Comparison of ENCODE assay signal across 27 cellular contexts in the genomic region with DNA sequence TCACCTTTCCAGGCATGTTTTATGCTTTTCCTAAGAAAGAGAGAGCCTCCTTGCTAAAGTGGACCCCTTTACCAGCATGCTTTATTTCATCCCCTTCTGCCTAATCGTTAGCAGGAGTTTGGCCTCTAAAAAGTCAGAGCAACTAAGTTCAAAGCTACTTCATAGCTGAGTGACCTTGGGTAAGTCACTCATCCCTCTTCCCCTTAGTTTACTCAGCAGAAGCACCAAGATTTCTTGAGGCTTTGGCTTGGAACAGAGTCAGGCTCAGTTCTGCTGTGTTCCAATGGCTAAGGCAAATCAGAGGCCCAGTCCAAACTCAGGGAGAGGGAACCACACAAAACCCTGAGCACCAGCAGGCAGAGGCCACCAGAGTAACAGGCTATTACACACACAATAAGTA.
"Had no signal": no experiment of that assay in that cellular context is flagged by ENCODE, and none has a peak within 500 bp of the region (broad histone marks: within the 10 kb centered on the region; RNA-seq: fewer than 3 reads in every experiment).

No MANE protein-coding gene starts in this region.

- FAIRE-seq: RCC 7860 had no signal

- H3K36me3 ChIP-seq: ascending aorta, breast epithelium, WERI-Rb-1 had no signal

- H3K27ac ChIP-seq: ascending aorta, breast epithelium, PC-9, WERI-Rb-1 had no signal

- H3K4me1 Mint-ChIP-seq: activated CD4-positive, alpha-beta T cell treated with anti-CD3 and anti-CD28 coated beads, Interleukin-2, amount 10 ng/mL, durations not matched to agents 24 days and 14 days had no signal

- H3K36me3 Mint-ChIP-seq: activated naive CD4-positive, alpha-beta T cell treated with anti-CD3 and anti-CD28 coated beads, Interleukin-2, amount 50 U/mL, for 24 hours had no signal

- H3K9me3 Mint-ChIP-seq: activated CD4-positive, alpha-beta T cell treated with anti-CD3 and anti-CD28 coated beads, Interleukin-2, amount 10 ng/mL, durations not matched to agents 24 days and 14 days; activated CD8-positive, alpha-beta T cell treated with anti-CD3 and anti-CD28 coated beads for 36 hours; activated naive CD4-positive, alpha-beta T cell treated with anti-CD3 and anti-CD28 coated beads, Interleukin-2, amount 50 U/mL, for 24 hours; activated T-helper 2 cell treated with anti-CD3 and anti-CD28 coated beads, Interferon-gamma antibody, Interleukin-2, Interleukin-4, amounts not matched to agents 10 μg/mL and 5 μg/mL and 100 μg/mL, durations not matched to agents 14 hours and 24 hours and 36 hours had no signal

- H3K27ac Mint-ChIP-seq: activated CD4-positive, alpha-beta T cell treated with anti-CD3 and anti-CD28 coated beads, Interleukin-2, amount 10 ng/mL, durations not matched to agents 24 days and 14 days; activated CD8-positive, alpha-beta T cell treated with anti-CD3 and anti-CD28 coated beads for 36 hours; activated naive CD4-positive, alpha-beta T cell treated with anti-CD3 and anti-CD28 coated beads, Interleukin-2, amount 50 U/mL, for 24 hours; activated naive CD8-positive, alpha-beta T cell treated with anti-CD3 and anti-CD28 coated beads, Interleukin-2, amount 10 ng/mL, durations not matched to agents 7 days and 5 days; activated T-helper 2 cell treated with anti-CD3 and anti-CD28 coated beads, Interferon-gamma antibody, Interleukin-2, Interleukin-4, amounts not matched to agents 10 μg/mL and 5 μg/mL and 100 μg/mL, durations not matched to agents 14 hours and 24 hours and 36 hours had no signal

- H3K4me1 ChIP-seq: ascending aorta, breast epithelium had no signal

- H3K9me3 ChIP-seq: ascending aorta had no signal

- H3K4me3 Mint-ChIP-seq: activated CD4-positive, alpha-beta T cell treated with anti-CD3 and anti-CD28 coated beads, Interleukin-2, amount 10 ng/mL, durations not matched to agents 24 days and 14 days; activated CD8-positive, alpha-beta T cell treated with anti-CD3 and anti-CD28 coated beads for 36 hours; activated naive CD4-positive, alpha-beta T cell treated with anti-CD3 and anti-CD28 coated beads, Interleukin-2, amount 50 U/mL, for 24 hours; activated naive CD8-positive, alpha-beta T cell treated with anti-CD3 and anti-CD28 coated beads, Interleukin-2, amount 10 ng/mL, durations not matched to agents 7 days and 5 days had no signal

- DNase-seq: activated CD4-positive, alpha-beta T cell treated with anti-CD3 and anti-CD28 coated beads, Interleukin-2, amount 10 ng/mL, durations not matched to agents 24 days and 14 days; activated CD4-positive, alpha-beta T cell treated with anti-CD3 and anti-CD28 coated beads, Interleukin-2, amount 50 U/mL, for 4 hours; activated CD8-positive, alpha-beta T cell treated with anti-CD3 and anti-CD28 coated beads for 36 hours; activated gamma-delta T cell; activated naive CD4-positive, alpha-beta T cell treated with Interleukin-2 at 50 U/mL for 16 hours; activated naive CD8-positive, alpha-beta T cell treated with anti-CD3 and anti-CD28 coated beads, Interleukin-2, amount 10 ng/mL, durations not matched to agents 7 days and 5 days; activated T-cell treated with anti-CD3 and anti-CD28 coated beads, Interleukin-2, amount 50 U/mL, for 1 hour; amygdala; MM.1S; MV-4-11; NCI-H1436 treated with DMSO at 0.1 percent for 48 hours; NCI-H1694 treated with DMSO at 0.1 percent for 48 hours; NCI-H2029; NCI-H524 treated with DMSO at 0.1 percent for 48 hours; NK-92 treated with Interleukin-12 subunit alpha and Interleukin-12 subunit beta, amount 100 ng/mL, for 24 hours; PC-9; Right ventricle myocardium superior; SW 1271; T-helper 1 cell; T-helper 2 cell; T-helper 9 cell; WERI-Rb-1 had no signal

- H3K4me3 ChIP-seq: ascending aorta, breast epithelium, PC-9 had no signal

- ATAC-seq: activated CD8-positive, alpha-beta T cell treated with anti-CD3 and anti-CD28 coated beads for 36 hours had no signal

- H2AFZ ChIP-seq: PC-9 had no signal

- H3K27me3 ChIP-seq: ascending aorta had no signal

- H3K4me2 ChIP-seq: PC-9 had no signal
